Comparison of ENCODE assay signal across 1 cellular context in the genomic region with DNA sequence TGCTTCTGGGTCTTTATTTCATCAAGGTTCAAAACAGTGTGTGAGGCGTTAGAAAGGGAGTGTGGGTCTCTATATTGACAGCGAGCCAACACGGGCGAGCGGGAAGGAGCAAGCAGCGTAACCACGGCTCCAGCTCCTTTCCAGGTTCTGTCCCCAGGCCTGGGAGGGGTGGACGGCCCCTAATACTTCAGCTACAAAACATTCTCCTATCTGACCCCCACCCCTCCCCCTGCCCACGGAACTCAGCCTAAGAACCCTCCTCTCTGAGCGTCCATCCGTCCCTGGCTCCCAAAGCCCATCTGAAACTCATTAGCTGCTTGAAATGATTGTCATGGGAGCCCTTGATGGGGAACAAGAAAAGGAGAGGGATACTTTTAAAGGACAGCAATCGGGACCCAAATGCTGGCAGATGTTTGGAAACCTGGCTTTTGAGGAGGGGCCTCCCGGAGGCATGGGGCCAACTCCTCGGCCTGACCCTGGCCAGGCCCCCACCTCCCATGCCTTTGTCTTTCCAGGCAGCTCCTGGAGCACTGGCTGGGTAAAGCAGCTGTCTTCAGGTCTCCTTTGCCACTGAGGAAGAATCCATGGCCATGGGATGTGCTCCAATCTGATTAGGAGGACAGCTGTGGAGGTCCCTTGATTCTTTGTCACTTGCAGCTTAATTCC.
TF ChIP-seq lines count a peak whose summit lies in the region.

No MANE protein-coding gene starts in this region.

TF ChIP-seq in HepG2, 621 proteins besides CTCF, POLR2A, EP300 and RAD21:
- TF ChIP-seq, protein P1, sequence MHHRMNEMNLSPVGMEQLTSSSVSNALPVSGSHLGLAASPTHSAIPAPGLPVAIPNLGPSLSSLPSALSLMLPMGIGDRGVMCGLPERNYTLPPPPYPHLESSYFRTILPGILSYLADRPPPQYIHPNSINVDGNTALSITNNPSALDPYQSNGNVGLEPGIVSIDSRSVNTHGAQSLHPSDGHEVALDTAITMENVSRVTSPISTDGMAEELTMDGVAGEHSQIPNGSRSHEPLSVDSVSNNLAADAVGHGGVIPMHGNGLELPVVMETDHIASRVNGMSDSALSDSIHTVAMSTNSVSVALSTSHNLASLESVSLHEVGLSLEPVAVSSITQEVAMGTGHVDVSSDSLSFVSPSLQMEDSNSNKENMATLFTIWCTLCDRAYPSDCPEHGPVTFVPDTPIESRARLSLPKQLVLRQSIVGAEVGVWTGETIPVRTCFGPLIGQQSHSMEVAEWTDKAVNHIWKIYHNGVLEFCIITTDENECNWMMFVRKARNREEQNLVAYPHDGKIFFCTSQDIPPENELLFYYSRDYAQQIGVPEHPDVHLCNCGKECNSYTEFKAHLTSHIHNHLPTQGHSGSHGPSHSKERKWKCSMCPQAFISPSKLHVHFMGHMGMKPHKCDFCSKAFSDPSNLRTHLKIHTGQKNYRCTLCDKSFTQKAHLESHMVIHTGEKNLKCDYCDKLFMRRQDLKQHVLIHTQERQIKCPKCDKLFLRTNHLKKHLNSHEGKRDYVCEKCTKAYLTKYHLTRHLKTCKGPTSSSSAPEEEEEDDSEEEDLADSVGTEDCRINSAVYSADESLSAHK (CRISPR knock-in tag; IDR thresholded peaks at IDR 0.05; ENCODE audit: borderline replicate concordance) = no peak
- TF ChIP-seq, protein P2, sequence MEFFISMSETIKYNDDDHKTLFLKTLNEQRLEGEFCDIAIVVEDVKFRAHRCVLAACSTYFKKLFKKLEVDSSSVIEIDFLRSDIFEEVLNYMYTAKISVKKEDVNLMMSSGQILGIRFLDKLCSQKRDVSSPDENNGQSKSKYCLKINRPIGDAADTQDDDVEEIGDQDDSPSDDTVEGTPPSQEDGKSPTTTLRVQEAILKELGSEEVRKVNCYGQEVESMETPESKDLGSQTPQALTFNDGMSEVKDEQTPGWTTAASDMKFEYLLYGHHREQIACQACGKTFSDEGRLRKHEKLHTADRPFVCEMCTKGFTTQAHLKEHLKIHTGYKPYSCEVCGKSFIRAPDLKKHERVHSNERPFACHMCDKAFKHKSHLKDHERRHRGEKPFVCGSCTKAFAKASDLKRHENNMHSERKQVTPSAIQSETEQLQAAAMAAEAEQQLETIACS (CRISPR knock-in tag; IDR thresholded peaks at IDR 0.05) = no peak
- TF ChIP-seq ZNF24 (IDR thresholded peaks at IDR 0.05) (no peak), ZFY (CRISPR knock-in tag; IDR thresholded peaks at IDR 0.05) (no peak), CREM (IDR thresholded peaks at IDR 0.05) (no peak), CREM (CRISPR knock-in tag; IDR thresholded peaks at IDR 0.05) (no peak), FOXP1 (IDR thresholded peaks at IDR 0.05) (no peak), FOXP1 (CRISPR knock-in tag; IDR thresholded peaks at IDR 0.05) (no peak), ZNF224 (CRISPR knock-in tag; IDR thresholded peaks at IDR 0.05) (no peak), CHCHD3 (CRISPR knock-in tag; IDR thresholded peaks at IDR 0.05) (no peak), SP140L (CRISPR knock-in tag; IDR thresholded peaks at IDR 0.05; ENCODE audit: borderline replicate concordance) (no peak), WIZ (CRISPR knock-in tag; IDR thresholded peaks at IDR 0.05) (no peak), ZNF253 (CRISPR knock-in tag; IDR thresholded peaks at IDR 0.05; ENCODE audit: borderline replicate concordance) (no peak), MATR3 (CRISPR knock-in tag; IDR thresholded peaks at IDR 0.05) (no peak), LCORL (IDR thresholded peaks at IDR 0.05) (no peak), LCORL (CRISPR knock-in tag; IDR thresholded peaks at IDR 0.05) (no peak)
- TF ChIP-seq, protein P3, sequence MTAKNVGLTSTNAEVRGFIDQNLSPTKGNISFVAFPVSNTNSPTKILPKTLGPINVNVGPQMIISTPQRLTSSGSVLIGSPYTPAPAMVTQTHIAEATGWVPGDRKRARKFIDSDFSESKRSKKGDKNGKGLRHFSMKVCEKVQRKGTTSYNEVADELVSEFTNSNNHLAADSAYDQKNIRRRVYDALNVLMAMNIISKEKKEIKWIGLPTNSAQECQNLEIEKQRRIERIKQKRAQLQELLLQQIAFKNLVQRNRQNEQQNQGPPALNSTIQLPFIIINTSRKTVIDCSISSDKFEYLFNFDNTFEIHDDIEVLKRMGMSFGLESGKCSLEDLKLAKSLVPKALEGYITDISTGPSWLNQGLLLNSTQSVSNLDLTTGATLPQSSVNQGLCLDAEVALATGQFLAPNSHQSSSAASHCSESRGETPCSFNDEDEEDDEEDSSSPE (CRISPR knock-in tag; IDR thresholded peaks at IDR 0.05) = no peak
TF ChIP-seq in HepG2: peak in this region for 0.
